9 cellular contexts compared by ENCODE assay signal in the genomic region with DNA sequence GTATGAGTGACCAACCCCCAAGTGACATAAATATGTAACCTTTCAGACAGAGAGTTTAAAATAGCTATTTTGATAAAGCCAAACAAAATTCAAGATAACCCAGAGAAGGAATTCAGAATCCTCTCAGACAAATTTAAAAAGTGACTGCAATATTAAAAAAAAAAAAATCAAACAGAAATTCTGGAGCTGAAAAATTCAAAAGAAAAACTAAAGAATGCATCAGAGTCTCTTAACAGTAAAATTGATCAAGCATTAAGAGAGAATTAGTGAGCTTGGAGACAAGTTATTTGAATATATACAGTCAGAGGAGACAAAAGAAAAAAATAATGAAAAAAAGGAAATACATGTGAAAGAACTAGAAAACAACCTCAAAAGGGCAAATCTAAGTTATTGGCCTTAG. TPM values are rescaled to one million over a fixed set of nuclear protein-coding genes. Genes with fewer than 3 reads are reported as not detected.
"Had no signal": no experiment of that assay in that cellular context is flagged by ENCODE, and none has a peak within 500 bp of the region (broad histone marks: within the 10 kb centered on the region; RNA-seq: fewer than 3 reads in every experiment).

No MANE protein-coding gene starts in this region.

- FAIRE-seq: G401.6, GM12878, GM12891, GM12892, GM18507, GM19239 had no signal

- ATAC-seq: GM12878 had no signal

- H3K4me3 ChIP-seq: GM12878 had no signal

- DNase-seq: GDM1, GF-D8 had no signal

RNA-seq across cellular contexts. Expression of a gene that starts 53.1 kb away (rescaled TPM):
- total RNA-seq: G401, GM12878 had no signal
- polyA plus RNA-seq: GM12878 had no signal

RNA-seq across cellular contexts. Expression of a gene that starts 53.7 kb away (rescaled TPM):
- total RNA-seq: G401 had no signal
